ENCODE assay signal across 19 cellular contexts in genomic region chrY:25048544-25048943, GRCh38. TPM values are rescaled to one million over a fixed set of nuclear protein-coding genes. Genes with fewer than 3 reads are reported as not detected.
"Had no signal": no experiment of that assay in that cellular context is flagged by ENCODE, and none has a peak within 500 bp of the region (broad histone marks: within the 10 kb centered on the region; RNA-seq: fewer than 3 reads in every experiment).

No MANE protein-coding gene starts in this region.

RNA-seq across cellular contexts. Expression of gene BPY2C, which starts 3.4 kb away (rescaled TPM):
- total RNA-seq: activated naive CD4-positive, alpha-beta T cell treated with anti-CD3 and anti-CD28 coated beads for 36 hours; activated naive CD4-positive, alpha-beta T cell treated with anti-CD3 and anti-CD28 coated beads, Interleukin-2, amount 50 U/mL, for 72 hours; activated naive CD8-positive, alpha-beta T cell treated with anti-CD3 and anti-CD28 coated beads for 36 hours; activated naive CD8-positive, alpha-beta T cell treated with anti-CD3 and anti-CD28 coated beads, Interleukin-2, amount 10 ng/mL, durations not matched to agents 7 days and 5 days; activated T-cell treated with anti-CD3 and anti-CD28 coated beads, Interleukin-2, amount 50 U/mL, for 4 hours; activated T-cell treated with anti-CD3 and anti-CD28 coated beads, Interleukin-2, amount 50 U/mL, for 72 hours; activated T-helper 1 cell treated with anti-CD3 and anti-CD28 coated beads, Interleukin-12 subunit alpha, Interleukin-12 subunit beta, Interleukin-2, Interleukin-4 antibody, amounts not matched to agents 30 ng/mL and 10 ng/mL and 1 ng/mL, durations not matched to agents 14 hours and 24 hours and 36 hours; activated T-helper 17 cell treated with anti-CD3 and anti-CD28 coated beads, Interleukin-2, amount 50 U/mL, for 72 hours; activated T-helper 2 cell treated with anti-CD3 and anti-CD28 coated beads, Interferon-gamma antibody, Interleukin-2, Interleukin-4, amounts not matched to agents 10 μg/mL and 5 μg/mL and 100 μg/mL, durations not matched to agents 14 hours and 24 hours and 36 hours; adrenal gland; aorta; ascending aorta; astrocyte; breast epithelium; bronchial epithelial cell; cardiac muscle cell; cardiac septum; cerebellum; chondrocyte had no signal
